ENCODE assay signal across 9 cellular contexts in genomic region chr1:220320709-220321108, GRCh38.
"Had no signal": no experiment of that assay in that cellular context is flagged by ENCODE, and none has a peak within 500 bp of the region (broad histone marks: within the 10 kb centered on the region; RNA-seq: fewer than 3 reads in every experiment).

No MANE protein-coding gene starts in this region.

- H3K27ac Mint-ChIP-seq: HFFc6, IgD-negative memory B cell had no signal

- H3K9me3 ChIP-seq: HAP-1 had no signal

- ATAC-seq: HCT116 had no signal

- DNase-seq: GM23248, GOT3, H7, HFFc6, KG1 had no signal

- H2AFZ ChIP-seq: GM23248 had no signal

- H3K9ac ChIP-seq: GM23248 had no signal

- H3K4me1 ChIP-seq: HAP-1 had no signal

- H3K27ac ChIP-seq: GM23248, HL-60 had no signal

- H3K4me3 Mint-ChIP-seq: HFFc6, IgD-negative memory B cell had no signal

- H3K36me3 ChIP-seq: HAP-1 had no signal

- H3K9me3 Mint-ChIP-seq: HFFc6 had no signal

- H3K4me3 ChIP-seq: GM23248, HAP-1 had no signal

- H3K36me3 Mint-ChIP-seq: IgD-negative memory B cell had no signal
